Comparison of ENCODE assay signal across 1 cellular context in genomic region chr10:3172446-3173172, GRCh38.
A peak's percentile ranks its signal among the peaks of the same experiment; 100 is the strongest.
TF ChIP-seq lines count a peak whose summit lies in the region.

A gene with protein sequence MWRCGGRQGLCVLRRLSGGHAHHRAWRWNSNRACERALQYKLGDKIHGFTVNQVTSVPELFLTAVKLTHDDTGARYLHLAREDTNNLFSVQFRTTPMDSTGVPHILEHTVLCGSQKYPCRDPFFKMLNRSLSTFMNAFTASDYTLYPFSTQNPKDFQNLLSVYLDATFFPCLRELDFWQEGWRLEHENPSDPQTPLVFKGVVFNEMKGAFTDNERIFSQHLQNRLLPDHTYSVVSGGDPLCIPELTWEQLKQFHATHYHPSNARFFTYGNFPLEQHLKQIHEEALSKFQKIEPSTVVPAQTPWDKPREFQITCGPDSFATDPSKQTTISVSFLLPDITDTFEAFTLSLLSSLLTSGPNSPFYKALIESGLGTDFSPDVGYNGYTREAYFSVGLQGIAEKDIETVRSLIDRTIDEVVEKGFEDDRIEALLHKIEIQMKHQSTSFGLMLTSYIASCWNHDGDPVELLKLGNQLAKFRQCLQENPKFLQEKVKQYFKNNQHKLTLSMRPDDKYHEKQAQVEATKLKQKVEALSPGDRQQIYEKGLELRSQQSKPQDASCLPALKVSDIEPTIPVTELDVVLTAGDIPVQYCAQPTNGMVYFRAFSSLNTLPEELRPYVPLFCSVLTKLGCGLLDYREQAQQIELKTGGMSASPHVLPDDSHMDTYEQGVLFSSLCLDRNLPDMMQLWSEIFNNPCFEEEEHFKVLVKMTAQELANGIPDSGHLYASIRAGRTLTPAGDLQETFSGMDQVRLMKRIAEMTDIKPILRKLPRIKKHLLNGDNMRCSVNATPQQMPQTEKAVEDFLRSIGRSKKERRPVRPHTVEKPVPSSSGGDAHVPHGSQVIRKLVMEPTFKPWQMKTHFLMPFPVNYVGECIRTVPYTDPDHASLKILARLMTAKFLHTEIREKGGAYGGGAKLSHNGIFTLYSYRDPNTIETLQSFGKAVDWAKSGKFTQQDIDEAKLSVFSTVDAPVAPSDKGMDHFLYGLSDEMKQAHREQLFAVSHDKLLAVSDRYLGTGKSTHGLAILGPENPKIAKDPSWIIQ (minus strand): TSS chr10:3172782. CDS start chr10:3172772, 10 bp downstream.

TF ChIP-seq in GM12878, 131 proteins besides CTCF, POLR2A, EP300 and RAD21 (continued from another document and continues in another):
- TF ChIP-seq, protein P1, sequence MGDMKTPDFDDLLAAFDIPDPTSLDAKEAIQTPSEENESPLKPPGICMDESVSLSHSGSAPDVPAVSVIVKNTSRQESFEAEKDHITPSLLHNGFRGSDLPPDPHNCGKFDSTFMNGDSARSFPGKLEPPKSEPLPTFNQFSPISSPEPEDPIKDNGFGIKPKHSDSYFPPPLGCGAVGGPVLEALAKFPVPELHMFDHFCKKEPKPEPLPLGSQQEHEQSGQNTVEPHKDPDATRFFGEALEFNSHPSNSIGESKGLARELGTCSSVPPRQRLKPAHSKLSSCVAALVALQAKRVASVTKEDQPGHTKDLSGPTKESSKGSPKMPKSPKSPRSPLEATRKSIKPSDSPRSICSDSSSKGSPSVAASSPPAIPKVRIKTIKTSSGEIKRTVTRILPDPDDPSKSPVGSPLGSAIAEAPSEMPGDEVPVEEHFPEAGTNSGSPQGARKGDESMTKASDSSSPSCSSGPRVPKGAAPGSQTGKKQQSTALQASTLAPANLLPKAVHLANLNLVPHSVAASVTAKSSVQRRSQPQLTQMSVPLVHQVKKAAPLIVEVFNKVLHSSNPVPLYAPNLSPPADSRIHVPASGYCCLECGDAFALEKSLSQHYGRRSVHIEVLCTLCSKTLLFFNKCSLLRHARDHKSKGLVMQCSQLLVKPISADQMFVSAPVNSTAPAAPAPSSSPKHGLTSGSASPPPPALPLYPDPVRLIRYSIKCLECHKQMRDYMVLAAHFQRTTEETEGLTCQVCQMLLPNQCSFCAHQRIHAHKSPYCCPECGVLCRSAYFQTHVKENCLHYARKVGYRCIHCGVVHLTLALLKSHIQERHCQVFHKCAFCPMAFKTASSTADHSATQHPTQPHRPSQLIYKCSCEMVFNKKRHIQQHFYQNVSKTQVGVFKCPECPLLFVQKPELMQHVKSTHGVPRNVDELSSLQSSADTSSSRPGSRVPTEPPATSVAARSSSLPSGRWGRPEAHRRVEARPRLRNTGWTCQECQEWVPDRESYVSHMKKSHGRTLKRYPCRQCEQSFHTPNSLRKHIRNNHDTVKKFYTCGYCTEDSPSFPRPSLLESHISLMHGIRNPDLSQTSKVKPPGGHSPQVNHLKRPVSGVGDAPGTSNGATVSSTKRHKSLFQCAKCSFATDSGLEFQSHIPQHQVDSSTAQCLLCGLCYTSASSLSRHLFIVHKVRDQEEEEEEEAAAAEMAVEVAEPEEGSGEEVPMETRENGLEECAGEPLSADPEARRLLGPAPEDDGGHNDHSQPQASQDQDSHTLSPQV (IDR thresholded peaks at IDR 0.05): no peak
- TF ChIP-seq BCL11A (IDR thresholded peaks at IDR 0.05; ENCODE audit: low read depth, low read length) (no peak), NFYA (IDR thresholded peaks at IDR 0.05; ENCODE audit: borderline replicate concordance, low read depth, low read length) (no peak), SUPT20H (IDR thresholded peaks at IDR 0.05; ENCODE audit: borderline replicate concordance, control insufficient read depth, low read depth, low read length) (no peak), ZNF274 (IDR thresholded peaks at IDR 0.05; ENCODE audit: insufficient read depth, insufficient read length) (no peak), KAT2A (conservative IDR thresholded peaks at IDR 0.05; ENCODE audit: control insufficient read depth, low read depth, low read length) (no peak), TBL1XR1 (IDR thresholded peaks at IDR 0.05; ENCODE audit: low read depth, low read length) (0 out of 2 replicates have a peak, but pooled peaks have one; percentile 31), PBX3 (IDR thresholded peaks at IDR 0.05; ENCODE audit: insufficient replicate concordance, low read depth, low read length) (peak; percentile 35), RAD51 (IDR thresholded peaks at IDR 0.05) (no peak), POLR2AphosphoS5 (IDR thresholded peaks at IDR 0.05; ENCODE audit: low read length) (peak; percentile 98), SREBF1 (IDR thresholded peaks at IDR 0.05; ENCODE audit: low read length) (no peak), TARDBP (IDR thresholded peaks at IDR 0.05; ENCODE audit: borderline replicate concordance) (no peak), CEBPB (IDR thresholded peaks at IDR 0.05; ENCODE audit: borderline replicate concordance in 1 of 2, low read depth in 2 of 2, low read length in 2 of 2) (no peak), ZZZ3 (IDR thresholded peaks at IDR 0.05; ENCODE audit: control insufficient read depth, insufficient read length, low read depth) (no peak), MTA3 (IDR thresholded peaks at IDR 0.05; ENCODE audit: borderline replicate concordance, low read length) (no peak), SMC3 (IDR thresholded peaks at IDR 0.05; ENCODE audit: borderline replicate concordance, low read length) (no peak), MYC (IDR thresholded peaks at IDR 0.05; ENCODE audit: insufficient read depth, insufficient read length, insufficient replicate concordance, low read length, severe bottlenecking) (no peak), MEF2B (IDR thresholded peaks at IDR 0.05; ENCODE audit: partially characterized antibody, poor library complexity, severe bottlenecking) (no peak), RBBP5 (conservative IDR thresholded peaks at IDR 0.05) (no peak), EGR1 (IDR thresholded peaks at IDR 0.05; ENCODE audit: borderline replicate concordance in 1 of 2, low read depth in 2 of 2, low read length in 2 of 2) (no peak), PKNOX1 (IDR thresholded peaks at IDR 0.05) (peak; percentile 82), E2F8 (IDR thresholded peaks at IDR 0.05; ENCODE audit: low read depth, partially characterized antibody) (no peak), E2F4 (IDR thresholded peaks at IDR 0.05; ENCODE audit: low read depth, low read length) (no peak), NFXL1 (IDR thresholded peaks at IDR 0.05; ENCODE audit: borderline replicate concordance) (no peak), PML (IDR thresholded peaks at IDR 0.05; ENCODE audit: low read length) (no peak), SMARCA5 (IDR thresholded peaks at IDR 0.05) (no peak), SPI1 (IDR thresholded peaks at IDR 0.05; ENCODE audit: borderline replicate concordance, insufficient read depth, low read depth, low read length) (peak; percentile 69; the same call in 1 of the 2 replicates), CHD2 (IDR thresholded peaks at IDR 0.05; ENCODE audit: borderline replicate concordance, low read depth, low read length) (peak; percentile 76), SMAD1 (IDR thresholded peaks at IDR 0.05; ENCODE audit: low read depth, partially characterized antibody) (no peak), CBX3 (IDR thresholded peaks at IDR 0.05; ENCODE audit: borderline replicate concordance, low read depth) (no peak), ATF3 (IDR thresholded peaks at IDR 0.05; ENCODE audit: borderline replicate concordance, extremely low read depth, low read depth, low read length) (no peak), ZNF207 (IDR thresholded peaks at IDR 0.05; ENCODE audit: borderline replicate concordance) (no peak), MYB (IDR thresholded peaks at IDR 0.05; ENCODE audit: borderline replicate concordance, low read depth, low read length) (no peak), YBX1 (IDR thresholded peaks at IDR 0.05) (no peak), JUND (IDR thresholded peaks at IDR 0.05; ENCODE audit: low read depth, low read length) (no peak), LARP7 (IDR thresholded peaks at IDR 0.05) (peak; percentile 88), RFX5 (IDR thresholded peaks at IDR 0.05; ENCODE audit: low read depth, low read length) (peak; percentile 72; the same call in 1 of the 2 replicates), ETV6 (conservative IDR thresholded peaks at IDR 0.05 in 1 of 2, IDR thresholded peaks at IDR 0.05 in 1 of 2; ENCODE audit: borderline replicate concordance in 1 of 2, low read depth in 1 of 2) (no peak), TCF3 (IDR thresholded peaks at IDR 0.05; ENCODE audit: borderline replicate concordance, insufficient read depth, low read depth, low read length) (peak; percentile 94), ATF7 (IDR thresholded peaks at IDR 0.05; ENCODE audit: low read depth) (no peak), FOXK2 (IDR thresholded peaks at IDR 0.05) (no peak), USF1 (IDR thresholded peaks at IDR 0.05; ENCODE audit: borderline replicate concordance, extremely low read length, insufficient read depth, low read depth, low read length) (no peak)
- TF ChIP-seq, protein P2, sequence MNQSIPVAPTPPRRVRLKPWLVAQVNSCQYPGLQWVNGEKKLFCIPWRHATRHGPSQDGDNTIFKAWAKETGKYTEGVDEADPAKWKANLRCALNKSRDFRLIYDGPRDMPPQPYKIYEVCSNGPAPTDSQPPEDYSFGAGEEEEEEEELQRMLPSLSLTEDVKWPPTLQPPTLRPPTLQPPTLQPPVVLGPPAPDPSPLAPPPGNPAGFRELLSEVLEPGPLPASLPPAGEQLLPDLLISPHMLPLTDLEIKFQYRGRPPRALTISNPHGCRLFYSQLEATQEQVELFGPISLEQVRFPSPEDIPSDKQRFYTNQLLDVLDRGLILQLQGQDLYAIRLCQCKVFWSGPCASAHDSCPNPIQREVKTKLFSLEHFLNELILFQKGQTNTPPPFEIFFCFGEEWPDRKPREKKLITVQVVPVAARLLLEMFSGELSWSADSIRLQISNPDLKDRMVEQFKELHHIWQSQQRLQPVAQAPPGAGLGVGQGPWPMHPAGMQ (IDR thresholded peaks at IDR 0.05; ENCODE audit: borderline replicate concordance): no peak
- TF ChIP-seq, protein P3, sequence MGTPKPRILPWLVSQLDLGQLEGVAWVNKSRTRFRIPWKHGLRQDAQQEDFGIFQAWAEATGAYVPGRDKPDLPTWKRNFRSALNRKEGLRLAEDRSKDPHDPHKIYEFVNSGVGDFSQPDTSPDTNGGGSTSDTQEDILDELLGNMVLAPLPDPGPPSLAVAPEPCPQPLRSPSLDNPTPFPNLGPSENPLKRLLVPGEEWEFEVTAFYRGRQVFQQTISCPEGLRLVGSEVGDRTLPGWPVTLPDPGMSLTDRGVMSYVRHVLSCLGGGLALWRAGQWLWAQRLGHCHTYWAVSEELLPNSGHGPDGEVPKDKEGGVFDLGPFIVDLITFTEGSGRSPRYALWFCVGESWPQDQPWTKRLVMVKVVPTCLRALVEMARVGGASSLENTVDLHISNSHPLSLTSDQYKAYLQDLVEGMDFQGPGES (IDR thresholded peaks at IDR 0.05): peak; percentile 55; the same call in 1 of the 2 replicates
